Comparison of ENCODE assay signal across 1 cellular context in the genomic region with DNA sequence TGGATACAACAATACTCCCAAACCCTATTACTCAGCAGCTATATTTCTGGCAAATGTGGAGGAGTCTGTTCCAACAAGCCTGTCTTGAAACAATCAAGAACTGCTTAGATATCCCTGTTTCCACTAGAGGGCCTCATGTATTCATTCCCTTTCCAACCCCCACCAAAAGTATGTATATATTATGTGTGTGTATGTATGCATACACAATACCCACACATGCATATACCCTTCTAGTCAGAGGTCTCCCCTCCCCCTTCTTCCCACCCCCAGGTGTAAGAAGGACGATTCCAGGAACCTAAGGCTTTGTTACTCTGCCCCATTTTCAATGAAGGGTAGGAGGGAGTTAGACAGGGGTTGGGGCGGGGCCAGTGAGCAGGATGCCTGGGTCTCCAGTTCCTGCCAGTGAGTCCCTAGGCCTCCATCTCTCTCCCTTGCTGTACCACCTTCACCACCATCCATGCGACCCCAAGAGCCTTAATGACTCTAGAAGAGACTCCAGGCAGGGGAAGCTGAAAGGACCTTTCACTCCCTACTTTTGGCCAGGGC.
A peak's percentile ranks its signal among the peaks of the same experiment; 100 is the strongest.
TF ChIP-seq lines count a peak whose summit lies in the region.

Gene DGKA, plus strand, starts transcription at position 392 of the 546 bp plus-strand sequence. CDS start 5,342 bp downstream, outside the sequence.

TF ChIP-seq in K562, 482 proteins besides CTCF, POLR2A, EP300 and RAD21 (continued from another document and continues in another):
- TF ChIP-seq, protein P1, sequence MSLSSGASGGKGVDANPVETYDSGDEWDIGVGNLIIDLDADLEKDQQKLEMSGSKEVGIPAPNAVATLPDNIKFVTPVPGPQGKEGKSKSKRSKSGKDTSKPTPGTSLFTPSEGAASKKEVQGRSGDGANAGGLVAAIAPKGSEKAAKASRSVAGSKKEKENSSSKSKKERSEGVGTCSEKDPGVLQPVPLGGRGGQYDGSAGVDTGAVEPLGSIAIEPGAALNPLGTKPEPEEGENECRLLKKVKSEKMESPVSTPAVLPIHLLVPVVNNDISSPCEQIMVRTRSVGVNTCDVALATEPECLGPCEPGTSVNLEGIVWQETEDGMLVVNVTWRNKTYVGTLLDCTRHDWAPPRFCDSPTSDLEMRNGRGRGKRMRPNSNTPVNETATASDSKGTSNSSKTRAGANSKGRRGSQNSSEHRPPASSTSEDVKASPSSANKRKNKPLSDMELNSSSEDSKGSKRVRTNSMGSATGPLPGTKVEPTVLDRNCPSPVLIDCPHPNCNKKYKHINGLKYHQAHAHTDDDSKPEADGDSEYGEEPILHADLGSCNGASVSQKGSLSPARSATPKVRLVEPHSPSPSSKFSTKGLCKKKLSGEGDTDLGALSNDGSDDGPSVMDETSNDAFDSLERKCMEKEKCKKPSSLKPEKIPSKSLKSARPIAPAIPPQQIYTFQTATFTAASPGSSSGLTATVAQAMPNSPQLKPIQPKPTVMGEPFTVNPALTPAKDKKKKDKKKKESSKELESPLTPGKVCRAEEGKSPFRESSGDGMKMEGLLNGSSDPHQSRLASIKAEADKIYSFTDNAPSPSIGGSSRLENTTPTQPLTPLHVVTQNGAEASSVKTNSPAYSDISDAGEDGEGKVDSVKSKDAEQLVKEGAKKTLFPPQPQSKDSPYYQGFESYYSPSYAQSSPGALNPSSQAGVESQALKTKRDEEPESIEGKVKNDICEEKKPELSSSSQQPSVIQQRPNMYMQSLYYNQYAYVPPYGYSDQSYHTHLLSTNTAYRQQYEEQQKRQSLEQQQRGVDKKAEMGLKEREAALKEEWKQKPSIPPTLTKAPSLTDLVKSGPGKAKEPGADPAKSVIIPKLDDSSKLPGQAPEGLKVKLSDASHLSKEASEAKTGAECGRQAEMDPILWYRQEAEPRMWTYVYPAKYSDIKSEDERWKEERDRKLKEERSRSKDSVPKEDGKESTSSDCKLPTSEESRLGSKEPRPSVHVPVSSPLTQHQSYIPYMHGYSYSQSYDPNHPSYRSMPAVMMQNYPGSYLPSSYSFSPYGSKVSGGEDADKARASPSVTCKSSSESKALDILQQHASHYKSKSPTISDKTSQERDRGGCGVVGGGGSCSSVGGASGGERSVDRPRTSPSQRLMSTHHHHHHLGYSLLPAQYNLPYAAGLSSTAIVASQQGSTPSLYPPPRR (CRISPR knock-in tag; IDR thresholded peaks at IDR 0.05; ENCODE audit: borderline replicate concordance): no peak
- TF ChIP-seq HCFC1 (IDR thresholded peaks at IDR 0.05; ENCODE audit: low read depth, low read length): no peak
- TF ChIP-seq SMC3 (conservative IDR thresholded peaks at IDR 0.05; ENCODE audit: insufficient read depth, low read depth, low read length): peak; percentile 30; the same call in 1 of the 2 replicates
- no peak for TF ChIP-seq ETS2 (tag; IDR thresholded peaks at IDR 0.05; ENCODE audit: borderline replicate concordance, poor library complexity, severe bottlenecking)
- no peak for TF ChIP-seq ZNF764 (CRISPR knock-in tag; IDR thresholded peaks at IDR 0.05; ENCODE audit: low read depth)
- TF ChIP-seq GABPA (tag; conservative IDR thresholded peaks at IDR 0.05; ENCODE audit: low read depth): no peak
- no peak for TF ChIP-seq SLC30A9 (CRISPR knock-in tag; IDR thresholded peaks at IDR 0.05)
- no peak for TF ChIP-seq MEF2A (IDR thresholded peaks at IDR 0.05; ENCODE audit: control insufficient read depth, low read depth, low read length)
- TF ChIP-seq RBBP5 (IDR thresholded peaks at IDR 0.05; ENCODE audit: borderline replicate concordance, insufficient read depth, low read length, poor library complexity, severe bottlenecking): no peak
- TF ChIP-seq U2AF1 (optimal IDR thresholded peaks at IDR 0.05; ENCODE audit: low read depth, low read length): no peak
- TF ChIP-seq KDM1A (IDR thresholded peaks at IDR 0.05): 0 out of 4 replicates have a peak, but pooled peaks of 1 of the 2 experiments have one; percentile 7
- TF ChIP-seq, protein P2, sequence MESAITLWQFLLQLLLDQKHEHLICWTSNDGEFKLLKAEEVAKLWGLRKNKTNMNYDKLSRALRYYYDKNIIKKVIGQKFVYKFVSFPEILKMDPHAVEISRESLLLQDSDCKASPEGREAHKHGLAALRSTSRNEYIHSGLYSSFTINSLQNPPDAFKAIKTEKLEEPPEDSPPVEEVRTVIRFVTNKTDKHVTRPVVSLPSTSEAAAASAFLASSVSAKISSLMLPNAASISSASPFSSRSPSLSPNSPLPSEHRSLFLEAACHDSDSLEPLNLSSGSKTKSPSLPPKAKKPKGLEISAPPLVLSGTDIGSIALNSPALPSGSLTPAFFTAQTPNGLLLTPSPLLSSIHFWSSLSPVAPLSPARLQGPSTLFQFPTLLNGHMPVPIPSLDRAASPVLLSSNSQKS (CRISPR knock-in tag; IDR thresholded peaks at IDR 0.05): no peak
- TF ChIP-seq CSDE1 (IDR thresholded peaks at IDR 0.05): 0 out of 4 replicates have a peak, but pooled peaks of 1 of the 2 experiments have one; percentile 22
- no peak for TF ChIP-seq CEBPG (CRISPR knock-in tag; IDR thresholded peaks at IDR 0.05)
- no peak for TF ChIP-seq CEBPG (tag; conservative IDR thresholded peaks at IDR 0.05 in 1 of 2, IDR thresholded peaks at IDR 0.05 in 1 of 2)
- no peak for TF ChIP-seq XRCC5 (IDR thresholded peaks at IDR 0.05; ENCODE audit: low read depth, low read length)
- TF ChIP-seq, protein P3, sequence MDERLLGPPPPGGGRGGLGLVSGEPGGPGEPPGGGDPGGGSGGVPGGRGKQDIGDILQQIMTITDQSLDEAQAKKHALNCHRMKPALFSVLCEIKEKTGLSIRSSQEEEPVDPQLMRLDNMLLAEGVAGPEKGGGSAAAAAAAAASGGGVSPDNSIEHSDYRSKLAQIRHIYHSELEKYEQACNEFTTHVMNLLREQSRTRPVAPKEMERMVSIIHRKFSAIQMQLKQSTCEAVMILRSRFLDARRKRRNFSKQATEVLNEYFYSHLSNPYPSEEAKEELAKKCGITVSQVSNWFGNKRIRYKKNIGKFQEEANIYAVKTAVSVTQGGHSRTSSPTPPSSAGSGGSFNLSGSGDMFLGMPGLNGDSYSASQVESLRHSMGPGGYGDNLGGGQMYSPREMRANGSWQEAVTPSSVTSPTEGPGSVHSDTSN (CRISPR knock-in tag; IDR thresholded peaks at IDR 0.05; ENCODE audit: low read depth): no peak
- TF ChIP-seq, protein P3 (tag; conservative IDR thresholded peaks at IDR 0.05; ENCODE audit: low read depth): no peak
- no peak for TF ChIP-seq ZNF263 (CRISPR knock-in tag; IDR thresholded peaks at IDR 0.05; ENCODE audit: borderline replicate concordance)
- TF ChIP-seq ILF3 (IDR thresholded peaks at IDR 0.05; ENCODE audit: borderline replicate concordance): no peak
- TF ChIP-seq USF1 (CRISPR knock-in tag; IDR thresholded peaks at IDR 0.05): no peak
- TF ChIP-seq, protein P4, sequence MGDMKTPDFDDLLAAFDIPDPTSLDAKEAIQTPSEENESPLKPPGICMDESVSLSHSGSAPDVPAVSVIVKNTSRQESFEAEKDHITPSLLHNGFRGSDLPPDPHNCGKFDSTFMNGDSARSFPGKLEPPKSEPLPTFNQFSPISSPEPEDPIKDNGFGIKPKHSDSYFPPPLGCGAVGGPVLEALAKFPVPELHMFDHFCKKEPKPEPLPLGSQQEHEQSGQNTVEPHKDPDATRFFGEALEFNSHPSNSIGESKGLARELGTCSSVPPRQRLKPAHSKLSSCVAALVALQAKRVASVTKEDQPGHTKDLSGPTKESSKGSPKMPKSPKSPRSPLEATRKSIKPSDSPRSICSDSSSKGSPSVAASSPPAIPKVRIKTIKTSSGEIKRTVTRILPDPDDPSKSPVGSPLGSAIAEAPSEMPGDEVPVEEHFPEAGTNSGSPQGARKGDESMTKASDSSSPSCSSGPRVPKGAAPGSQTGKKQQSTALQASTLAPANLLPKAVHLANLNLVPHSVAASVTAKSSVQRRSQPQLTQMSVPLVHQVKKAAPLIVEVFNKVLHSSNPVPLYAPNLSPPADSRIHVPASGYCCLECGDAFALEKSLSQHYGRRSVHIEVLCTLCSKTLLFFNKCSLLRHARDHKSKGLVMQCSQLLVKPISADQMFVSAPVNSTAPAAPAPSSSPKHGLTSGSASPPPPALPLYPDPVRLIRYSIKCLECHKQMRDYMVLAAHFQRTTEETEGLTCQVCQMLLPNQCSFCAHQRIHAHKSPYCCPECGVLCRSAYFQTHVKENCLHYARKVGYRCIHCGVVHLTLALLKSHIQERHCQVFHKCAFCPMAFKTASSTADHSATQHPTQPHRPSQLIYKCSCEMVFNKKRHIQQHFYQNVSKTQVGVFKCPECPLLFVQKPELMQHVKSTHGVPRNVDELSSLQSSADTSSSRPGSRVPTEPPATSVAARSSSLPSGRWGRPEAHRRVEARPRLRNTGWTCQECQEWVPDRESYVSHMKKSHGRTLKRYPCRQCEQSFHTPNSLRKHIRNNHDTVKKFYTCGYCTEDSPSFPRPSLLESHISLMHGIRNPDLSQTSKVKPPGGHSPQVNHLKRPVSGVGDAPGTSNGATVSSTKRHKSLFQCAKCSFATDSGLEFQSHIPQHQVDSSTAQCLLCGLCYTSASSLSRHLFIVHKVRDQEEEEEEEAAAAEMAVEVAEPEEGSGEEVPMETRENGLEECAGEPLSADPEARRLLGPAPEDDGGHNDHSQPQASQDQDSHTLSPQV (IDR thresholded peaks at IDR 0.05): peak; percentile 51; the same call in 1 of the 2 replicates
- TF ChIP-seq HNRNPK (IDR thresholded peaks at IDR 0.05; ENCODE audit: low read depth, low read length, poor library complexity, severe bottlenecking): no peak
- TF ChIP-seq CREBBP (IDR thresholded peaks at IDR 0.05; ENCODE audit: low read depth, low read length): no peak
- no peak for TF ChIP-seq TFE3 (CRISPR knock-in tag; IDR thresholded peaks at IDR 0.05)
- TF ChIP-seq MAZ (CRISPR knock-in tag; conservative IDR thresholded peaks at IDR 0.05 in 1 of 2, IDR thresholded peaks at IDR 0.05 in 1 of 2): peak in 1 of 2 experiments; percentile 41; a peak in 2 of 4 replicates
- TF ChIP-seq, protein P5, sequence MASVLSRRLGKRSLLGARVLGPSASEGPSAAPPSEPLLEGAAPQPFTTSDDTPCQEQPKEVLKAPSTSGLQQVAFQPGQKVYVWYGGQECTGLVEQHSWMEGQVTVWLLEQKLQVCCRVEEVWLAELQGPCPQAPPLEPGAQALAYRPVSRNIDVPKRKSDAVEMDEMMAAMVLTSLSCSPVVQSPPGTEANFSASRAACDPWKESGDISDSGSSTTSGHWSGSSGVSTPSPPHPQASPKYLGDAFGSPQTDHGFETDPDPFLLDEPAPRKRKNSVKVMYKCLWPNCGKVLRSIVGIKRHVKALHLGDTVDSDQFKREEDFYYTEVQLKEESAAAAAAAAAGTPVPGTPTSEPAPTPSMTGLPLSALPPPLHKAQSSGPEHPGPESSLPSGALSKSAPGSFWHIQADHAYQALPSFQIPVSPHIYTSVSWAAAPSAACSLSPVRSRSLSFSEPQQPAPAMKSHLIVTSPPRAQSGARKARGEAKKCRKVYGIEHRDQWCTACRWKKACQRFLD (CRISPR knock-in tag; IDR thresholded peaks at IDR 0.05): 0 out of 2 replicates have a peak, but pooled peaks have one; percentile 4
- TF ChIP-seq SP2 (IDR thresholded peaks at IDR 0.05; ENCODE audit: extremely low read depth, low read depth, low read length, poor library complexity, severe bottlenecking): no peak
- TF ChIP-seq, protein P6, sequence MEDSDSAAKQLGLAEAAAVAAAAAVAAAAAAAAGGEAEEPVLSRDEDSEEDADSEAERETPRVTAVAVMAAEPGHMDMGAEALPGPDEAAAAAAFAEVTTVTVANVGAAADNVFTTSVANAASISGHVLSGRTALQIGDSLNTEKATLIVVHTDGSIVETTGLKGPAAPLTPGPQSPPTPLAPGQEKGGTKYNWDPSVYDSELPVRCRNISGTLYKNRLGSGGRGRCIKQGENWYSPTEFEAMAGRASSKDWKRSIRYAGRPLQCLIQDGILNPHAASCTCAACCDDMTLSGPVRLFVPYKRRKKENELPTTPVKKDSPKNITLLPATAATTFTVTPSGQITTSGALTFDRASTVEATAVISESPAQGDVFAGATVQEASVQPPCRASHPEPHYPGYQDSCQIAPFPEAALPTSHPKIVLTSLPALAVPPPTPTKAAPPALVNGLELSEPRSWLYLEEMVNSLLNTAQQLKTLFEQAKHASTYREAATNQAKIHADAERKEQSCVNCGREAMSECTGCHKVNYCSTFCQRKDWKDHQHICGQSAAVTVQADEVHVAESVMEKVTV (CRISPR knock-in tag; IDR thresholded peaks at IDR 0.05): 0 out of 2 replicates have a peak, but pooled peaks have one; percentile 3
- TF ChIP-seq ESRRB (CRISPR knock-in tag; IDR thresholded peaks at IDR 0.05; ENCODE audit: borderline replicate concordance): no peak
- no peak for TF ChIP-seq KAT2B (IDR thresholded peaks at IDR 0.05; ENCODE audit: low read depth, low read length)
- no peak for TF ChIP-seq BRF1 (IDR thresholded peaks at IDR 0.05; ENCODE audit: borderline replicate concordance, extremely low read depth, insufficient read length)
- TF ChIP-seq, protein P7, sequence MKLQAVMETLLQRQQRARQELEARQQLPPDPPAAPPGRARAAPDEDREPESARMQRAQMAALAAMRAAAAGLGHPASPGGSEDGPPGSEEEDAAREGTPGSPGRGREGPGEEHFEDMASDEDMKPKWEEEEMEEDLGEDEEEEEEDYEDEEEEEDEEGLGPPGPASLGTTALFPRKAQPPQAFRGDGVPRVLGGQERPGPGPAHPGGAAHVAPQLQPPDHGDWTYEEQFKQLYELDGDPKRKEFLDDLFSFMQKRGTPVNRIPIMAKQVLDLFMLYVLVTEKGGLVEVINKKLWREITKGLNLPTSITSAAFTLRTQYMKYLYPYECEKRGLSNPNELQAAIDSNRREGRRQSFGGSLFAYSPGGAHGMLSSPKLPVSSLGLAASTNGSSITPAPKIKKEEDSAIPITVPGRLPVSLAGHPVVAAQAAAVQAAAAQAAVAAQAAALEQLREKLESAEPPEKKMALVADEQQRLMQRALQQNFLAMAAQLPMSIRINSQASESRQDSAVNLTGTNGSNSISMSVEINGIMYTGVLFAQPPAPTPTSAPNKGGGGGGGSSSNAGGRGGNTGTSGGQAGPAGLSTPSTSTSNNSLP (IDR thresholded peaks at IDR 0.05; ENCODE audit: borderline replicate concordance, low read depth, low read length): peak; percentile 49; the same call in 1 of the 2 replicates
